Comparison of ENCODE assay signal across 18 cellular contexts in genomic region chr6:43141644-43142043, GRCh38. TPM values are rescaled to one million over a fixed set of nuclear protein-coding genes. Genes with fewer than 3 reads are reported as not detected.
A peak's percentile ranks its signal among the peaks of the same experiment; 100 is the strongest.
DNase-seq lines count a peak whose midpoint lies in the region; ATAC-seq, FAIRE-seq and TF ChIP-seq lines count a peak whose summit lies in the region.
"Had no signal": no experiment of that assay in that cellular context is flagged by ENCODE, and none has a peak within 500 bp of the region (broad histone marks: within the 10 kb centered on the region; RNA-seq: fewer than 3 reads in every experiment).

No MANE protein-coding gene starts in this region.

- H3K79me2 ChIP-seq in HepG2 (ENCODE audit: insufficient read depth, low read length), result no peaks in the 10 kb centered on the region
- no peaks in the 10 kb centered on the region for H3K79me2 ChIP-seq in endothelial cell of umbilical vein (ENCODE audit: control insufficient read depth, insufficient read depth, low read length)

- no peaks in the 10 kb centered on the region for H3K36me3 Mint-ChIP-seq in activated CD8-positive, alpha-beta T cell treated with anti-CD3 and anti-CD28 coated beads for 36 hours (ENCODE audit: low read depth)

- H2AFZ ChIP-seq in HepG2 (ENCODE audit: low read length) (no peak overlapping the region), endothelial cell of umbilical vein (ENCODE audit: low read depth, low read length) (no peak overlapping the region)

- intact Hi-C loops in HepG2 (cut with micrococcal nuclease; ENCODE audit: unreplicated experiment), result loop anchor here (2.0 kb wide), 1 partner anchor 63 kb away; no protein-coding TSS in a partner anchor
- intact Hi-C loops in right lobe of liver (cut with DNase I), result loop anchor here in 1 of 2 donors (10.0 kb wide), 1 partner anchor 237 kb away; no protein-coding TSS in a partner anchor
- intact Hi-C loops in activated CD8-positive, alpha-beta T cell treated with anti-CD3 and anti-CD28 coated beads for 36 hours (cut with micrococcal nuclease), result loop anchor here (2.0 to 5.0 kb wide), 2 partner anchors 71 to 239 kb away; no protein-coding TSS in a partner anchor
- intact Hi-C loops in endothelial cell of umbilical vein (cut with micrococcal nuclease), result loop anchor here (5.0 kb wide), 1 partner anchor 84 kb away; the partner anchor contains the start of genes KLC4 and MRPL2

- FAIRE-seq in HepG2 (lab: Jason Lieb, UNC) (no peak), endothelial cell of umbilical vein (lab: Jason Lieb, UNC) (no peak)
- FAIRE-seq: A204.1 had no signal

- in situ Hi-C loops in HepG2 (cut with HindIII; ENCODE audit: extremely low pct_ligation_motif_present, low pct_unique_long_range_greater_than_20kb), result loop anchor here (5.0 kb wide), 2 partner anchors 64 to 239 kb away; partner anchors contain the start of gene PTK7

- no peaks in the 10 kb centered on the region for H3K9me3 Mint-ChIP-seq in activated CD8-positive, alpha-beta T cell treated with anti-CD3 and anti-CD28 coated beads for 36 hours
- H3K9me3 Mint-ChIP-seq: CD4-positive, alpha-beta T cell; H9 had no signal

- no peak overlapping the region for H3K4me3 ChIP-seq in HepG2 (replicated peaks in 1 of 3; ENCODE audit: insufficient read depth in 1 of 3, low read depth in 2 of 3, low read length in 3 of 3)
- no peak overlapping the region for H3K4me3 ChIP-seq in right lobe of liver
- no peak overlapping the region for H3K4me3 ChIP-seq in endothelial cell of umbilical vein (replicated peaks in 1 of 3; ENCODE audit: insufficient read depth in 1 of 3, low read depth in 1 of 3, low read length in 3 of 3)

- no peak overlapping the region for H3K9ac ChIP-seq in HepG2 (ENCODE audit: insufficient read depth, low read depth, low read length)
- H3K9ac ChIP-seq in endothelial cell of umbilical vein (replicated peaks; ENCODE audit: extremely low read depth, insufficient read depth, low read length), result no peak overlapping the region

- no peaks in the 10 kb centered on the region for H3K9me3 ChIP-seq in HepG2 (ENCODE audit: low read length)
- no peaks in the 10 kb centered on the region for H3K9me3 ChIP-seq in right lobe of liver
- no peaks in the 10 kb centered on the region for H3K9me3 ChIP-seq in endothelial cell of umbilical vein (replicated peaks; ENCODE audit: control insufficient read depth, insufficient read depth, low read length)

- no peak for TF ChIP-seq RAD21 in HepG2 (CRISPR knock-in tag; IDR thresholded peaks at IDR 0.05)

- CTCF ChIA-PET in HepG2 (lab: Yijun Ruan, JAX; ENCODE audit: low intra/inter-chr PET ratio, low total read pairs), result no interaction called here
- CTCF ChIA-PET in activated CD8-positive, alpha-beta T cell treated with anti-CD3 and anti-CD28 coated beads for 36 hours (lab: Charles Lee), result interaction anchor here (2.3 to 3.0 kb wide), 3 partner anchors 65 to 241 kb away, joined by 17 to 38 read pairs (median 17); partner anchors contain the start of gene PTK7
- CTCF ChIA-PET in endothelial cell of umbilical vein (lab: Charles Lee), result no interaction called here

- TF ChIP-seq EP300 in HepG2 (IDR thresholded peaks at IDR 0.05; ENCODE audit: low read depth in 2 of 2, low read length in 2 of 2) (no peak), HepG2 (CRISPR knock-in tag; IDR thresholded peaks at IDR 0.05; ENCODE audit: borderline replicate concordance) (no peak)

- ATAC-seq in HepG2, result no peak
- no peak for ATAC-seq in right lobe of liver
- ATAC-seq in activated CD8-positive, alpha-beta T cell treated with anti-CD3 and anti-CD28 coated beads for 36 hours, result peak; percentile 8
- no peak for ATAC-seq in GM21381 (IDR thresholded peaks at IDR 0.05; ENCODE audit: unreplicated experiment)

- peaks cover 24% of the 10 kb centered on the region for H3K4me1 Mint-ChIP-seq in activated CD8-positive, alpha-beta T cell treated with anti-CD3 and anti-CD28 coated beads for 36 hours (ENCODE audit: low read depth)

- H3K9me1 ChIP-seq in endothelial cell of umbilical vein (replicated peaks; ENCODE audit: control insufficient read depth, extremely low read depth, insufficient read depth, low read length), result no peaks in the 10 kb centered on the region

- TF ChIP-seq CTCF in HepG2 (CRISPR knock-in tag; IDR thresholded peaks at IDR 0.05), result no peak
- no peak for TF ChIP-seq CTCF in right lobe of liver (IDR thresholded peaks at IDR 0.05)
- no peak for TF ChIP-seq CTCF in activated CD8-positive, alpha-beta T cell treated with anti-CD3 and anti-CD28 coated beads for 36 hours (IDR thresholded peaks at IDR 0.05)
- TF ChIP-seq CTCF in endothelial cell of umbilical vein (IDR thresholded peaks at IDR 0.05; ENCODE audit: extremely low read depth in 1 of 2, insufficient read depth in 1 of 2, low read depth in 1 of 2, low read length in 2 of 2), result no peak

- TF ChIP-seq POLR2A in HepG2 (IDR thresholded peaks at IDR 0.05; ENCODE audit: insufficient read depth in 1 of 2, low read depth in 2 of 2, low read length in 2 of 2), result no peak
- TF ChIP-seq POLR2A in right lobe of liver (IDR thresholded peaks at IDR 0.05), result no peak
- no peak for TF ChIP-seq POLR2A in endothelial cell of umbilical vein (IDR thresholded peaks at IDR 0.05; ENCODE audit: low read depth, low read length)

- WGBS in HepG2 (ENCODE audit: low lambda C conversion rate), result 97% methylated on average over 16 of the region's 16 CpGs
- 67% methylated on average over 1 of the region's 16 CpGs for WGBS in right lobe of liver (ENCODE audit: insufficient coverage, low coverage, low lambda C conversion rate, missing lambda C conversion rate)

- H3K27ac Mint-ChIP-seq in activated CD8-positive, alpha-beta T cell treated with anti-CD3 and anti-CD28 coated beads for 36 hours, result peak overlapping the region; percentile 97

- H3K36me3 ChIP-seq in HepG2 (replicated peaks in 1 of 2; ENCODE audit: control insufficient read depth in 1 of 2, insufficient read depth in 2 of 2, low read length in 2 of 2) (peaks cover 8 to 11% of the 10 kb centered on the region in 2 experiments; a peak in 3 of 5 replicates), right lobe of liver (no peaks in the 10 kb centered on the region), endothelial cell of umbilical vein (ENCODE audit: control insufficient read depth in 2 of 2, extremely low read depth in 1 of 2, insufficient read depth in 2 of 2, low read length in 2 of 2) (no peaks in the 10 kb centered on the region)

- POLR2A ChIA-PET in HepG2 (lab: Yijun Ruan, JAX) (no interaction called here), endothelial cell of umbilical vein (lab: Charles Lee) (no interaction called here)
- POLR2A ChIA-PET in activated CD8-positive, alpha-beta T cell treated with anti-CD3 and anti-CD28 coated beads for 36 hours (lab: Charles Lee), result interaction anchor here (1.1 to 2.0 kb wide), 2 partner anchors 158 to 162 kb away, joined by 3 to 6 read pairs; partner anchors contain the start of gene PPP2R5D

- no peak overlapping the region for H3K4me2 ChIP-seq in HepG2 (ENCODE audit: low read depth, low read length)
- no peak overlapping the region for H3K4me2 ChIP-seq in endothelial cell of umbilical vein (ENCODE audit: insufficient read depth, low read length)

- BruUV-seq in HepG2 (replicated peaks; lab: Mats Ljungman, UMichigan) (no TSS peak), endothelial cell of umbilical vein (replicated peaks; lab: Mats Ljungman, UMichigan) (TSS peak; percentile 19)

- H3K4me3 Mint-ChIP-seq in activated CD8-positive, alpha-beta T cell treated with anti-CD3 and anti-CD28 coated beads for 36 hours, result no peak overlapping the region
- H3K4me3 Mint-ChIP-seq: CD4-positive, alpha-beta T cell had no signal

- H4K20me1 ChIP-seq in HepG2 (ENCODE audit: insufficient read depth, low read length) (no peaks in the 10 kb centered on the region), endothelial cell of umbilical vein (replicated peaks; ENCODE audit: control insufficient read depth, extremely low read depth, insufficient read depth, low read length) (no peaks in the 10 kb centered on the region)

- H3K4me1 ChIP-seq in HepG2 (ENCODE audit: insufficient read depth, low read length) (peaks cover 21% of the 10 kb centered on the region), right lobe of liver (peaks cover 0 to 6% (median 0%) of the 10 kb centered on the region in 4 donors), endothelial cell of umbilical vein (ENCODE audit: control insufficient read depth, extremely low read depth, insufficient read depth, low read length) (no peaks in the 10 kb centered on the region)

- H3K27ac ChIP-seq in HepG2 (ENCODE audit: extremely low read length, insufficient read depth, low read length) (no peak overlapping the region), right lobe of liver (no peak overlapping the region), endothelial cell of umbilical vein (ENCODE audit: insufficient read depth, low read depth, low read length) (no peak overlapping the region)

- DNase-seq in HepG2 (ENCODE audit: low spot score) (no peak), right lobe of liver (no peak), endothelial cell of umbilical vein (ENCODE audit: low read depth, low spot score) (no peak), hypothalamus (lab: John Stamatoyannopoulos, UW) (no peak), amniotic stem cell (lab: John Stamatoyannopoulos, UW) (no peak), activated gamma-delta T cell treated with Interleukin-2 at 50 U/mL for 16 hours (no peak)
- no peak for DNase-seq in activated CD8-positive, alpha-beta T cell treated with anti-CD3 and anti-CD28 coated beads for 36 hours
- DNase-seq: AML-193, Calu3, DMS53, H9, NCI-H1436, NCI-H2029 treated with DMSO at 0.1 percent for 48 hours, NCI-H2171 treated with DMSO at 0.1 percent for 48 hours, NCI-H446 treated with DMSO at 0.1 percent for 48 hours had no signal

- dilution Hi-C loops in endothelial cell of umbilical vein (cut with MboI; ENCODE audit: extremely low pct_ligation_motif_present, low sequenced_read_pairs), result no loop called here

- no peaks in the 10 kb centered on the region for H3K27me3 Mint-ChIP-seq in activated CD8-positive, alpha-beta T cell treated with anti-CD3 and anti-CD28 coated beads for 36 hours
- H3K27me3 Mint-ChIP-seq: CD4-positive, alpha-beta T cell had no signal

- no peaks in the 10 kb centered on the region for H3K27me3 ChIP-seq in HepG2 (ENCODE audit: control insufficient read depth in 1 of 2, insufficient read depth in 2 of 2, low read length in 2 of 2)
- H3K27me3 ChIP-seq in right lobe of liver, result no peaks in the 10 kb centered on the region
- H3K27me3 ChIP-seq in endothelial cell of umbilical vein (ENCODE audit: control insufficient read depth in 2 of 2, insufficient read depth in 2 of 2, low read length in 2 of 2), result no peaks in the 10 kb centered on the region

RNA-seq across cellular contexts. Expression of gene SRF, which starts 29.4 kb away (rescaled TPM):
- total RNA-seq in HepG2 (2016; rRNA removed; fragmentation: Illumina TruSeq; extraction: Trizol) (21.0 and 25.5 TPM in 2 replicates), right lobe of liver (10 to 100 TPM in 4 of 6 experiments, 1 to 10 TPM in 2; 4.9 to 17.0 (median 11.3) TPM), endothelial cell of umbilical vein (34.4 and 36.2 TPM in 2 replicates)
- total RNA-seq in HepG2 (2016; cell fraction: cytosol; rRNA removed; fragmentation: Illumina TruSeq; extraction: Trizol; ENCODE audit: low read depth), result 4.5 and 4.8 TPM in 2 replicates
- total RNA-seq in HepG2 (2016; cell fraction: insoluble cytoplasmic fraction; rRNA removed; fragmentation: Illumina TruSeq; extraction: Trizol), result 19.0 and 26.0 TPM in 2 replicates
- 20.6 and 21.0 TPM in 2 replicates for total RNA-seq in HepG2 (2016; cell fraction: membrane; rRNA removed; fragmentation: Illumina TruSeq; extraction: Trizol)
- total RNA-seq in HepG2 (2016; cell fraction: nucleus; rRNA removed; fragmentation: Illumina TruSeq; extraction: Trizol), result 15.5 and 17.7 TPM in 2 replicates
- polyA plus RNA-seq in HepG2 (2011; rRNA removed) (44.1 and 45.7 TPM in 2 replicates), endothelial cell of umbilical vein (55.8 and 61.5 TPM in 2 replicates)
- 30.8 and 42.8 TPM in 2 replicates for polyA plus RNA-seq in HepG2 (2011; cell fraction: cytosol; rRNA removed)
- polyA plus RNA-seq in HepG2 (2011; cell fraction: nucleus; rRNA removed), result 50.7 and 72.8 TPM in 2 replicates
- polyA plus RNA-seq in HepG2 (2012), result 18.6 and 23.1 TPM in 2 replicates
- 5.2 and 5.4 TPM in 2 replicates for polyA plus RNA-seq in HepG2 (2016; cell fraction: cytosol; fragmentation: Illumina TruSeq; extraction: Trizol; ENCODE audit: low read depth)
- 26.4 and 31.7 TPM in 2 replicates for polyA plus RNA-seq in HepG2 (2016; cell fraction: insoluble cytoplasmic fraction; fragmentation: Illumina TruSeq; extraction: Trizol; ENCODE audit: low read depth)
- polyA plus RNA-seq in HepG2 (2016; cell fraction: membrane; fragmentation: Illumina TruSeq; extraction: Trizol; ENCODE audit: low read depth), result 19.0 and 19.4 TPM in 2 replicates
- polyA plus RNA-seq in HepG2 (2016; cell fraction: nucleus; fragmentation: Illumina TruSeq; extraction: Trizol; ENCODE audit: insufficient read depth, low read depth), result 33.8 and 35.3 TPM in 2 replicates
- 59.4 and 75.9 TPM in 2 replicates for polyA minus RNA-seq in HepG2 (2011; rRNA and poly(A)+ RNA removed; ENCODE audit: low replicate concordance)
- polyA minus RNA-seq in HepG2 (2011; cell fraction: cytosol; rRNA and poly(A)+ RNA removed), result 19.9 and 20.3 TPM in 2 replicates
- polyA minus RNA-seq in HepG2 (2011; cell fraction: nucleus; rRNA and poly(A)+ RNA removed), result 20.2 and 21.3 TPM in 2 replicates
- 10 to 100 TPM; 34.5 to 35.4 TPM for total RNA-seq in activated CD8-positive, alpha-beta T cell treated with anti-CD3 and anti-CD28 coated beads for 36 hours
- 37.8 and 42.6 TPM in 2 replicates for polyA plus RNA-seq in endothelial cell of umbilical vein (2011; cell fraction: cytosol; rRNA removed)
- polyA plus RNA-seq in endothelial cell of umbilical vein (2011; cell fraction: nucleus; rRNA removed), result 47.5 and 47.9 TPM in 2 replicates
- 21.5 and 25.2 TPM in 2 replicates for polyA plus RNA-seq in endothelial cell of umbilical vein (2012)
- 37.6 and 53.2 TPM in 2 replicates for polyA minus RNA-seq in endothelial cell of umbilical vein
- polyA minus RNA-seq in endothelial cell of umbilical vein (2011; cell fraction: cytosol; rRNA and poly(A)+ RNA removed), result 26.0 TPM
- polyA minus RNA-seq in endothelial cell of umbilical vein (2011; cell fraction: nucleus; rRNA and poly(A)+ RNA removed), result 15.8 and 19.1 TPM in 2 replicates

RNA-seq across cellular contexts. Expression of gene CUL9, which starts 40.4 kb away (rescaled TPM):
- total RNA-seq in HepG2 (2016; rRNA removed; fragmentation: Illumina TruSeq; extraction: Trizol) (10.5 and 11.4 TPM in 2 replicates), right lobe of liver (10 to 100 TPM; 14.4 to 17.7 (median 15.2) TPM), endothelial cell of umbilical vein (43.9 and 46.0 TPM in 2 replicates)
- 2.5 and 3.7 TPM in 2 replicates for total RNA-seq in HepG2 (2016; cell fraction: cytosol; rRNA removed; fragmentation: Illumina TruSeq; extraction: Trizol; ENCODE audit: low read depth)
- 8.8 and 14.5 TPM in 2 replicates for total RNA-seq in HepG2 (2016; cell fraction: insoluble cytoplasmic fraction; rRNA removed; fragmentation: Illumina TruSeq; extraction: Trizol)
- total RNA-seq in HepG2 (2016; cell fraction: membrane; rRNA removed; fragmentation: Illumina TruSeq; extraction: Trizol), result 3.3 and 4.2 TPM in 2 replicates
- total RNA-seq in HepG2 (2016; cell fraction: nucleus; rRNA removed; fragmentation: Illumina TruSeq; extraction: Trizol), result 18.4 and 18.7 TPM in 2 replicates
- polyA plus RNA-seq in HepG2 (2011; rRNA removed) (13.7 and 15.3 TPM in 2 replicates), endothelial cell of umbilical vein (36.5 and 38.7 TPM in 2 replicates)
- polyA plus RNA-seq in HepG2 (2011; cell fraction: cytosol; rRNA removed), result 4.9 and 5.0 TPM in 2 replicates
- 123 and 139 TPM in 2 replicates for polyA plus RNA-seq in HepG2 (2011; cell fraction: nucleus; rRNA removed)
- polyA plus RNA-seq in HepG2 (2012), result 9.9 and 12.7 TPM in 2 replicates
- 1.2 and 1.5 TPM in 2 replicates for polyA plus RNA-seq in HepG2 (2016; cell fraction: cytosol; fragmentation: Illumina TruSeq; extraction: Trizol; ENCODE audit: low read depth)
- polyA plus RNA-seq in HepG2 (2016; cell fraction: insoluble cytoplasmic fraction; fragmentation: Illumina TruSeq; extraction: Trizol; ENCODE audit: low read depth), result 6.8 and 7.5 TPM in 2 replicates
- 1.9 and 2.7 TPM in 2 replicates for polyA plus RNA-seq in HepG2 (2016; cell fraction: membrane; fragmentation: Illumina TruSeq; extraction: Trizol; ENCODE audit: low read depth)
- 44.2 and 47.7 TPM in 2 replicates for polyA plus RNA-seq in HepG2 (2016; cell fraction: nucleus; fragmentation: Illumina TruSeq; extraction: Trizol; ENCODE audit: insufficient read depth, low read depth)
- 19.3 and 22.3 TPM in 2 replicates for polyA minus RNA-seq in HepG2 (2011; rRNA and poly(A)+ RNA removed; ENCODE audit: low replicate concordance)
- polyA minus RNA-seq in HepG2 (2011; cell fraction: cytosol; rRNA and poly(A)+ RNA removed), result 4.7 and 5.5 TPM in 2 replicates
- polyA minus RNA-seq in HepG2 (2011; cell fraction: nucleus; rRNA and poly(A)+ RNA removed), result 30.8 and 32.9 TPM in 2 replicates
- total RNA-seq in activated CD8-positive, alpha-beta T cell treated with anti-CD3 and anti-CD28 coated beads for 36 hours, result 10 to 100 TPM; 38.8 to 43.1 TPM
- polyA plus RNA-seq in endothelial cell of umbilical vein (2011; cell fraction: cytosol; rRNA removed), result 13.9 and 16.1 TPM in 2 replicates
- 209 and 248 TPM in 2 replicates for polyA plus RNA-seq in endothelial cell of umbilical vein (2011; cell fraction: nucleus; rRNA removed)
- 15.4 and 24.4 TPM in 2 replicates for polyA plus RNA-seq in endothelial cell of umbilical vein (2012)
- 48.9 and 51.7 TPM in 2 replicates for polyA minus RNA-seq in endothelial cell of umbilical vein
- 10.0 TPM for polyA minus RNA-seq in endothelial cell of umbilical vein (2011; cell fraction: cytosol; rRNA and poly(A)+ RNA removed)
- 59.2 and 76.5 TPM in 2 replicates for polyA minus RNA-seq in endothelial cell of umbilical vein (2011; cell fraction: nucleus; rRNA and poly(A)+ RNA removed)
